ENCODE assay signal across 15 cellular contexts in the genomic region with DNA sequence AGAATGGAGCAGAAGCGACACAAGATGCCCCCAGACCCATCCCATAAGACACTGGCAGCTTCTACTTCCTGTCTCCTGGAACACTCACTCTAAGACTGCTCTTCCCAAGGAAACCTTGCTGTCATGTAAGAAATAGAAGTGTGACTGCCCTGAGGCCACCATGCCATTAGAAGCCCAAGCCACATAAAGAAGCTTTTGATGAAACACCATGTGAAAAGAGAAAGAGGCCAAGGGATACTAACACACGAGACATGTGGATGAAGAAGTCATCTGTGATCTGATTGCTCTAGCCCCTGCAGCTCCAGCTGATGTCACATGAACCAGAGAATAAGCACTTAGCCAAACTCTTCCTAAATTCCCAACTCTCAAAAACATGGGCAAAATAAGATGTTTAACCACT.
DNase-seq lines count a peak whose midpoint lies in the region; ATAC-seq, FAIRE-seq and TF ChIP-seq lines count a peak whose summit lies in the region.
"Had no signal": no experiment of that assay in that cellular context is flagged by ENCODE, and none has a peak within 500 bp of the region (broad histone marks: within the 10 kb centered on the region; RNA-seq: fewer than 3 reads in every experiment).

No MANE protein-coding gene starts in this region.

- no peak overlapping the region for H3K27ac ChIP-seq in A549
- H3K27ac ChIP-seq in right atrium auricular region, result no peak overlapping the region
- no peak overlapping the region for H3K27ac ChIP-seq in transverse colon
- H3K27ac ChIP-seq: GM23248, HL-60 had no signal

- 0% methylated on average over 2 of the region's 2 CpGs for WGBS in A549 (ENCODE audit: missing lambda C conversion rate)
- WGBS in transverse colon (ENCODE audit: low coverage in 1 of 2), 2 donors, result 40% methylated on average over 2 of the region's 2 CpGs; no CpG with 5 or more reads in 1 of the 2 donors

- POLR2A ChIA-PET in A549 (lab: Yijun Ruan, JAX), result no interaction called here

- CTCF ChIA-PET in A549 (lab: Yijun Ruan, JAX), result interaction anchor here (1.0 to 1.1 kb wide), 2 partner anchors 8 to 307 kb away, joined by 3 read pairs; no protein-coding TSS in a partner anchor

- DNase-seq in NCI-H1092 treated with DMSO at 0.1 percent for 48 hours (lab: John Stamatoyannopoulos, UW) (peak; percentile 86), NCI-H1092 (lab: John Stamatoyannopoulos, UW) (no peak), A549 (ENCODE audit: low read depth in 1 of 2, low spot score in 1 of 2) (no peak), RPMI7951 (ENCODE audit: low read depth) (peak; percentile 20), epidermal melanocyte (ENCODE audit: insufficient read length, low spot score) (peak; percentile 37), right atrium auricular region (ENCODE audit: low spot score) (no peak), transverse colon (no peak)
- DNase-seq: C1 segment of cervical spinal cord; Calu3; CD4-positive, alpha-beta T cell; DMS 273 treated with DMSO at 0.1 percent for 48 hours; GF-D8; GM23248; H7 had no signal

- H3K36me3 ChIP-seq in right atrium auricular region (no peaks in the 10 kb centered on the region), transverse colon (no peaks in the 10 kb centered on the region)

- FAIRE-seq in A549 (lab: Jason Lieb, UNC), result peak; percentile 18

- TF ChIP-seq POLR2A in A549 (IDR thresholded peaks at IDR 0.05; ENCODE audit: low read length), result no peak
- no peak for TF ChIP-seq POLR2A in transverse colon (IDR thresholded peaks at IDR 0.05)

- intact Hi-C loops in transverse colon (cut with DNase I; ENCODE audit: low total_unique reads), result no loop called here

- H3K4me2 ChIP-seq in A549, result no peak overlapping the region

- in situ Hi-C loops in transverse colon (cut with MboI; ENCODE audit: low pct_ligation_motif_present in 1 of 4, low pct_unique_long_range_greater_than_20kb in 1 of 4, low sequenced_read_pairs in 3 of 4), result no loop called here

- ATAC-seq in A549, result no peak

- H3K4me1 ChIP-seq in A549 (no peaks in the 10 kb centered on the region), right atrium auricular region (no peaks in the 10 kb centered on the region), transverse colon (no peaks in the 10 kb centered on the region)

- TF ChIP-seq RAD21 in A549 (conservative IDR thresholded peaks at IDR 0.05 in 1 of 2, IDR thresholded peaks at IDR 0.05 in 1 of 2), result no peak

- TF ChIP-seq CTCF in A549 (IDR thresholded peaks at IDR 0.05) (no peak), right atrium auricular region (IDR thresholded peaks at IDR 0.05) (no peak), transverse colon (IDR thresholded peaks at IDR 0.05) (no peak)

- H3K4me3 ChIP-seq in A549 (no peak overlapping the region), right atrium auricular region (no peak overlapping the region), transverse colon (no peak overlapping the region)
- H3K4me3 ChIP-seq: GM23248 had no signal

- H3K27me3 ChIP-seq in right atrium auricular region (no peaks in the 10 kb centered on the region), transverse colon (no peaks in the 10 kb centered on the region)

- TF ChIP-seq EP300 in A549 (IDR thresholded peaks at IDR 0.05), result no peak
- TF ChIP-seq EP300 in transverse colon (IDR thresholded peaks at IDR 0.05; ENCODE audit: low read depth), result no peak

- H3K9me3 ChIP-seq in A549, result no peaks in the 10 kb centered on the region
- H3K9me3 ChIP-seq in right atrium auricular region, result peaks cover 0 to 4% of the 10 kb centered on the region in 2 donors
- no peaks in the 10 kb centered on the region for H3K9me3 ChIP-seq in transverse colon

TF ChIP-seq in A549, 52 proteins besides CTCF, POLR2A, EP300 and RAD21:
- TF ChIP-seq, protein P1, sequence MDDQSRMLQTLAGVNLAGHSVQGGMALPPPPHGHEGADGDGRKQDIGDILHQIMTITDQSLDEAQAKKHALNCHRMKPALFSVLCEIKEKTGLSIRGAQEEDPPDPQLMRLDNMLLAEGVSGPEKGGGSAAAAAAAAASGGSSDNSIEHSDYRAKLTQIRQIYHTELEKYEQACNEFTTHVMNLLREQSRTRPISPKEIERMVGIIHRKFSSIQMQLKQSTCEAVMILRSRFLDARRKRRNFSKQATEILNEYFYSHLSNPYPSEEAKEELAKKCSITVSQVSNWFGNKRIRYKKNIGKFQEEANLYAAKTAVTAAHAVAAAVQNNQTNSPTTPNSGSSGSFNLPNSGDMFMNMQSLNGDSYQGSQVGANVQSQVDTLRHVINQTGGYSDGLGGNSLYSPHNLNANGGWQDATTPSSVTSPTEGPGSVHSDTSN (IDR thresholded peaks at IDR 0.05), result no peak
- TF ChIP-seq HOXA7 (CRISPR knock-in tag; IDR thresholded peaks at IDR 0.05), result no peak
- no peak for TF ChIP-seq ZFP36 (IDR thresholded peaks at IDR 0.05; ENCODE audit: borderline replicate concordance, partially characterized antibody)
- TF ChIP-seq RNF2 (IDR thresholded peaks at IDR 0.05; ENCODE audit: borderline replicate concordance, low read depth), result no peak
- TF ChIP-seq, protein P2, sequence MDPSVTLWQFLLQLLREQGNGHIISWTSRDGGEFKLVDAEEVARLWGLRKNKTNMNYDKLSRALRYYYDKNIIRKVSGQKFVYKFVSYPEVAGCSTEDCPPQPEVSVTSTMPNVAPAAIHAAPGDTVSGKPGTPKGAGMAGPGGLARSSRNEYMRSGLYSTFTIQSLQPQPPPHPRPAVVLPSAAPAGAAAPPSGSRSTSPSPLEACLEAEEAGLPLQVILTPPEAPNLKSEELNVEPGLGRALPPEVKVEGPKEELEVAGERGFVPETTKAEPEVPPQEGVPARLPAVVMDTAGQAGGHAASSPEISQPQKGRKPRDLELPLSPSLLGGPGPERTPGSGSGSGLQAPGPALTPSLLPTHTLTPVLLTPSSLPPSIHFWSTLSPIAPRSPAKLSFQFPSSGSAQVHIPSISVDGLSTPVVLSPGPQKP (IDR thresholded peaks at IDR 0.05; ENCODE audit: low read depth, low read length), result no peak
- TF ChIP-seq CHD4 (IDR thresholded peaks at IDR 0.05; ENCODE audit: borderline replicate concordance), result no peak
- TF ChIP-seq FOSB (CRISPR knock-in tag; IDR thresholded peaks at IDR 0.05), result no peak

Comparison
In these comparisons a context has a peak if more than half of its experiments do, and no peak if none do; other contexts are left out.
1. DNase-seq: peak in NCI-H1092 treated with DMSO at 0.1 percent for 48 hours (single experiment), RPMI7951 (single experiment) and epidermal melanocyte (single experiment); none in NCI-H1092 (single experiment), A549 (0 of 2), right atrium auricular region (single experiment) and transverse colon (single experiment).